In the genomic region with DNA sequence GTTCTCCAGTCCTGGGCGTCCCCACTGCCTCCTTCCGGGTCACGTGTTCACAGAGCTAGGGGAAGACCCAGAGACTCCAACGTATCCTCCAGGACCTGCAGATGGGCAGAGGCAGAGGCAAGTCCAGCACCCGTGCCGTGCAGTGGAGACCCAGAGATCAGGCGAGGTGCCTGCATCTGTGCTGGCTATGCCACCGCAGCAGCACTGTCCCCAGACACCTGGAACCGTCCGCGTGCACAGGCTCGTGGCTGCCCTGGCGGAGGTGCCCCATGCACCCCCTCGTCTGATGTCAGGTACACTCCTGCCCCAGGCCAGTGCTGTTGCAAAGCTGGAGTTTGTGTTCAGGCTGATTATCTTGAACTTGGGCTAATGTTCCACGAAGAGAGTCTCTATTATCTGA, we compare ENCODE assay signal across 32 cellular contexts. TPM values are rescaled to one million over a fixed set of nuclear protein-coding genes. Genes with fewer than 3 reads are reported as not detected.
"Had no signal": no experiment of that assay in that cellular context is flagged by ENCODE, and none has a peak within 500 bp of the region (broad histone marks: within the 10 kb centered on the region; RNA-seq: fewer than 3 reads in every experiment).

No MANE protein-coding gene starts in this region.

- H3K27ac ChIP-seq: Peyer's patch, RWPE1, SJCRH30, SK-N-MC, WERI-Rb-1 had no signal

- H3K4me3 ChIP-seq: Peyer's patch, SJCRH30, SK-N-MC had no signal

- H3K36me3 ChIP-seq: Peyer's patch, SJCRH30, WERI-Rb-1 had no signal

- DNase-seq: activated CD4-positive, alpha-beta memory T cell treated with anti-CD3 and anti-CD28 coated beads, Interleukin-2, amount 10 ng/mL, durations not matched to agents 7 days and 5 days; activated CD4-positive, alpha-beta T cell treated with anti-CD3 and anti-CD28 coated beads for 1 hour; activated CD4-positive, alpha-beta T cell treated with anti-CD3 and anti-CD28 coated beads for 48 hours; activated CD4-positive, CD25-positive, alpha-beta regulatory T cell; activated CD8-positive, alpha-beta memory T cell treated with anti-CD3 and anti-CD28 coated beads for 24 hours; activated CD8-positive, alpha-beta memory T cell treated with anti-CD3 and anti-CD28 coated beads, Interleukin-2, amount 10 ng/mL, durations not matched to agents 7 days and 5 days; activated CD8-positive, alpha-beta memory T cell treated with anti-CD3 and anti-CD28 coated beads, Interleukin-2, amount 50 U/mL, for 48 hours; activated effector memory CD4-positive, alpha-beta T cell treated with Interleukin-2 at 50 U/mL for 16 hours; activated naive CD4-positive, alpha-beta T cell treated with anti-CD3 and anti-CD28 coated beads, Interleukin-2, amount 10 ng/mL, durations not matched to agents 7 days and 5 days; activated naive CD8-positive, alpha-beta T cell treated with anti-CD3 and anti-CD28 coated beads, Interleukin-2, amount 50 U/mL, for 24 hours; activated T-cell treated with anti-CD3 and anti-CD28 coated beads, Interleukin-2, amount 50 U/mL, for 48 hours; anterior cingulate cortex; central memory CD4-positive, alpha-beta T cell; NCI-H1105; NCI-H1417 treated with DMSO at 0.1 percent for 48 hours; NCI-H187 treated with DMSO at 0.1 percent for 48 hours; NCI-H2081; NCI-H345; NCI-H524 treated with DMSO at 0.1 percent for 48 hours; NCI-H748 treated with DMSO at 0.1 percent for 48 hours; NK-92 treated with Interleukin-12 subunit alpha and Interleukin-12 subunit beta, amount 100 ng/mL, for 24 hours; PC-3; Peyer's patch; SHP77; SJCRH30; T1000; WERI-Rb-1 had no signal

- H3K9me3 ChIP-seq: Peyer's patch, SJCRH30 had no signal

- ATAC-seq: activated CD8-positive, alpha-beta memory T cell treated with anti-CD3 and anti-CD28 coated beads, Interleukin-2, amount 10 ng/mL, durations not matched to agents 7 days and 5 days; activated naive CD8-positive, alpha-beta T cell treated with anti-CD3 and anti-CD28 coated beads, Interleukin-2, amount 50 U/mL, for 24 hours; PC-3 had no signal

- H3K4me1 ChIP-seq: Peyer's patch, SJCRH30 had no signal

- H3K27me3 ChIP-seq: SJCRH30 had no signal

RNA-seq across cellular contexts. Expression of gene IRX4, which starts 13.8 kb away (rescaled TPM):
- total RNA-seq: activated CD4-positive, alpha-beta memory T cell treated with anti-CD3 and anti-CD28 coated beads, Interleukin-2, amount 10 ng/mL, durations not matched to agents 7 days and 5 days; activated CD8-positive, alpha-beta memory T cell treated with anti-CD3 and anti-CD28 coated beads, Interleukin-2, amount 10 ng/mL, durations not matched to agents 7 days and 5 days; M059J; PC-3; Peyer's patch; SJCRH30; T-helper 1 cell treated with Interleukin-12 subunit alpha and Interleukin-12 subunit beta and Interleukin-4 antibody, amounts not matched to agents 30 ng/mL and 1 ng/mL, for 36 hours; T-helper 2 cell treated with Interferon-gamma antibody and Interleukin-4, amounts not matched to agents 100 ng/mL and 5 ng/mL, for 36 hours had no signal
